ENCODE assay signal across 26 cellular contexts in genomic region chr3:128083396-128083795, GRCh38. TPM values are rescaled to one million over a fixed set of nuclear protein-coding genes. Genes with fewer than 3 reads are reported as not detected.
DNase-seq lines count a peak whose midpoint lies in the region; ATAC-seq and TF ChIP-seq lines count a peak whose summit lies in the region.
"Had no signal": no experiment of that assay in that cellular context is flagged by ENCODE, and none has a peak within 500 bp of the region (broad histone marks: within the 10 kb centered on the region; RNA-seq: fewer than 3 reads in every experiment).

No MANE protein-coding gene starts in this region.

- H3K27me3 ChIP-seq in IMR-90 (ENCODE audit: control insufficient read depth, insufficient read depth, low read length) (no peaks in the 10 kb centered on the region), mesenchymal stem cell (ENCODE audit: control insufficient read depth in 1 of 2, insufficient read depth in 1 of 2, low read length in 2 of 2) (no peaks in the 10 kb centered on the region), stomach (no peaks in the 10 kb centered on the region), aorta (ENCODE audit: control insufficient read depth in 1 of 2, insufficient read depth in 2 of 2, low read length in 1 of 2) (no peaks in the 10 kb centered on the region)
- H3K27me3 ChIP-seq: breast epithelium, foreskin keratinocyte had no signal

- no peak for TF ChIP-seq RAD21 in IMR-90 (IDR thresholded peaks at IDR 0.05; ENCODE audit: low read length)

- DNase-seq in IMR-90 (no peak), Right ventricle myocardium superior (no peak), mesenchymal stem cell (no peak), stomach (no peak), SW480 (ENCODE audit: low spot score) (no peak), aorta (no peak)
- no peak for DNase-seq in stimulated activated naive B cell treated with anti-CD40 and anti-IgM and Interleukin-4, amounts not matched to agents 10 μg/mL and 1 μg/mL and 100 μg/mL, for 72 hours
- DNase-seq in activated naive CD4-positive, alpha-beta T cell treated with anti-CD3 and anti-CD28 coated beads, Interleukin-2, amount 50 U/mL, for 16 hours: no peak
- DNase-seq: activated naive CD4-positive, alpha-beta T cell treated with anti-CD3 and anti-CD28 coated beads for 36 hours; amniotic stem cell; effector memory CD4-positive, alpha-beta T cell; foreskin keratinocyte; immature natural killer cell; NCI-H1694 treated with DMSO at 0.1 percent for 48 hours; NCI-H2171 treated with DMSO at 0.1 percent for 48 hours; NCI-H524; nephron progenitor cell; posterior cingulate gyrus; SHP77; stimulated activated CD4-positive, alpha-beta T cell treated with anti-CD3 and anti-CD28 coated beads, Interleukin-15, amount 100 ng/mL, for 24 hours; stimulated activated naive CD4-positive, alpha-beta T cell treated with Interleukin-2 at 50 U/mL for 16 hours; T-helper 9 cell had no signal

- TF ChIP-seq POLR2A in IMR-90 (IDR thresholded peaks at IDR 0.05; ENCODE audit: low read depth, low read length) (no peak), stomach (IDR thresholded peaks at IDR 0.05) (no peak)

- H3K4me3 ChIP-seq in IMR-90 (ENCODE audit: insufficient read depth, low read depth, low read length) (no peak overlapping the region), mesenchymal stem cell (ENCODE audit: insufficient read depth in 1 of 2, low read depth in 1 of 2, low read length in 2 of 2) (no peak overlapping the region), stomach (no peak overlapping the region), aorta (ENCODE audit: low read length in 2 of 2) (no peak overlapping the region)
- H3K4me3 ChIP-seq: breast epithelium, GM12878, thoracic aorta had no signal

- no peak overlapping the region for H3K27ac Mint-ChIP-seq in stimulated activated naive B cell treated with anti-CD40 and anti-IgM and Interleukin-4, amounts not matched to agents 10 μg/mL and 1 μg/mL and 100 μg/mL, for 72 hours
- H3K27ac Mint-ChIP-seq: activated naive CD4-positive, alpha-beta T cell treated with anti-CD3 and anti-CD28 coated beads for 36 hours; immature natural killer cell; nephron progenitor cell had no signal

- peak overlapping the region; percentile 44 for H2AK9ac ChIP-seq in IMR-90 (replicated peaks; ENCODE audit: low read depth, low read length, poor library complexity)

- in situ Hi-C loops in IMR-90 (cut with MboI; ENCODE audit: low sequenced_read_pairs): no loop called here

- H3K9me3 Mint-ChIP-seq in stimulated activated naive B cell treated with anti-CD40 and anti-IgM and Interleukin-4, amounts not matched to agents 10 μg/mL and 1 μg/mL and 100 μg/mL, for 72 hours: no peaks in the 10 kb centered on the region
- H3K9me3 Mint-ChIP-seq: activated naive CD4-positive, alpha-beta T cell treated with anti-CD3 and anti-CD28 coated beads for 36 hours; immature natural killer cell; nephron progenitor cell had no signal

- H3K79me1 ChIP-seq in IMR-90 (ENCODE audit: low read depth in 1 of 2, low read length in 2 of 2) (peaks cover 0 to 55% of the 10 kb centered on the region in 2 experiments; a peak in 2 of 4 replicates), mesenchymal stem cell (replicated peaks; ENCODE audit: low read length, poor library complexity, severe bottlenecking) (peaks cover 9% of the 10 kb centered on the region)

- no peak overlapping the region for H2BK15ac ChIP-seq in IMR-90 (ENCODE audit: low read depth, low read length)
- H2BK15ac ChIP-seq in mesenchymal stem cell (ENCODE audit: low read depth, poor library complexity, severe bottlenecking): no peak overlapping the region

- H3K4me1 ChIP-seq in IMR-90 (ENCODE audit: control insufficient read depth, insufficient read depth, low read length) (peaks cover 29% of the 10 kb centered on the region), mesenchymal stem cell (ENCODE audit: control insufficient read depth, insufficient read depth, low read depth, low read length) (peaks cover 36% of the 10 kb centered on the region), stomach (peaks cover 38 to 54% (median 48%) of the 10 kb centered on the region in 4 donors), aorta (ENCODE audit: control insufficient read depth in 1 of 2, insufficient read depth in 2 of 2, low read length in 2 of 2) (peaks cover 0 to 3% of the 10 kb centered on the region in 2 donors)
- H3K4me1 ChIP-seq: breast epithelium, foreskin keratinocyte had no signal

- ATAC-seq in IMR-90 (ENCODE audit: low read depth) (no peak), Right ventricle myocardium superior (ENCODE audit: poor library complexity) (peak; percentile 4), aorta (ENCODE audit: low FRiP score) (no peak)
- ATAC-seq in stimulated activated naive B cell treated with anti-CD40 and anti-IgM and Interleukin-4, amounts not matched to agents 10 μg/mL and 1 μg/mL and 100 μg/mL, for 72 hours (replicated peaks): no peak
- ATAC-seq: esophagus mucosa, foreskin keratinocyte, GM12878 had no signal

- no peak overlapping the region for H3K14ac ChIP-seq in IMR-90 (replicated peaks; ENCODE audit: low read depth, low read length)
- H3K14ac ChIP-seq in mesenchymal stem cell (ENCODE audit: low read length in 2 of 2): no peak overlapping the region

- H2AFZ ChIP-seq in IMR-90 (replicated peaks; ENCODE audit: low read length, poor library complexity) (no peak overlapping the region), mesenchymal stem cell (ENCODE audit: low read depth, low read length) (no peak overlapping the region)

- H3K9me3 ChIP-seq in IMR-90 (ENCODE audit: control insufficient read depth, insufficient read depth, low read length) (no peaks in the 10 kb centered on the region), mesenchymal stem cell (ENCODE audit: control insufficient read depth, low read length) (no peaks in the 10 kb centered on the region), stomach (no peaks in the 10 kb centered on the region), aorta (ENCODE audit: control insufficient read depth, low read length) (no peaks in the 10 kb centered on the region)
- H3K9me3 ChIP-seq: breast epithelium, thoracic aorta had no signal

- BruUV-seq in IMR-90 (replicated peaks; lab: Mats Ljungman, UMichigan): no TSS peak

- peaks cover 16% of the 10 kb centered on the region for H4K20me1 ChIP-seq in IMR-90 (ENCODE audit: insufficient read depth, low read length)

- TF ChIP-seq CTCF in IMR-90 (conservative IDR thresholded peaks at IDR 0.05; ENCODE audit: low read depth, low read length) (no peak), stomach (IDR thresholded peaks at IDR 0.05) (no peak)

- H3K23ac ChIP-seq in IMR-90 (ENCODE audit: low read depth, low read length): no peak overlapping the region
- H3K23ac ChIP-seq in mesenchymal stem cell (ENCODE audit: low read length in 2 of 2): no peak overlapping the region

- H2AK5ac ChIP-seq in IMR-90 (ENCODE audit: low read depth, low read length) (peak overlapping the region; percentile 33; the same call in 1 of the 2 replicates), mesenchymal stem cell (ENCODE audit: low read length, severe bottlenecking) (peak overlapping the region; percentile 62)

- 85% methylated on average over 5 of the region's 10 CpGs; no CpG with 5 or more reads in 1 of the 2 experiments for WGBS in IMR-90 (ENCODE audit: extremely low coverage in 2 of 2, insufficient read length in 1 of 2), 2 experiments
- WGBS in mesenchymal stem cell: 83% methylated on average over 10 of the region's 10 CpGs
- WGBS in stomach, 5 donors: 67 to 81% (median 73%) methylated on average over 5 to 10 of the region's 10 CpGs
- WGBS in aorta, 2 donors: 57% methylated on average over 10 of the region's 10 CpGs

- H3K36me3 ChIP-seq in IMR-90 (ENCODE audit: control insufficient read depth, insufficient read depth, low read length): peaks cover 16% of the 10 kb centered on the region
- H3K36me3 ChIP-seq in mesenchymal stem cell (ENCODE audit: control insufficient read depth in 1 of 2, insufficient read depth in 2 of 2, low read depth in 1 of 2, low read length in 2 of 2): peaks cover 45 to 49% of the 10 kb centered on the region in 2 experiments
- peaks cover 0 to 75% (median 54%) of the 10 kb centered on the region in 4 donors for H3K36me3 ChIP-seq in stomach
- H3K36me3 ChIP-seq in aorta (ENCODE audit: control insufficient read depth in 1 of 2, insufficient read depth in 2 of 2, low read length in 1 of 2): peaks cover 0 to 4% of the 10 kb centered on the region in 2 donors
- H3K36me3 ChIP-seq: breast epithelium had no signal

- no peak overlapping the region for H3K4me3 Mint-ChIP-seq in stimulated activated naive B cell treated with anti-CD40 and anti-IgM and Interleukin-4, amounts not matched to agents 10 μg/mL and 1 μg/mL and 100 μg/mL, for 72 hours
- H3K4me3 Mint-ChIP-seq: activated naive CD4-positive, alpha-beta T cell treated with anti-CD3 and anti-CD28 coated beads for 36 hours; immature natural killer cell; nephron progenitor cell had no signal

- H4K91ac ChIP-seq in IMR-90 (ENCODE audit: insufficient read depth, low read depth, low read length): peak overlapping the region; percentile 2; the same call in 1 of the 2 replicates
- H4K91ac ChIP-seq in mesenchymal stem cell (ENCODE audit: low read length): peak overlapping the region; percentile 22

- intact Hi-C loops in IMR-90 (cut with micrococcal nuclease): no loop called here
- intact Hi-C loops in Right ventricle myocardium superior (cut with DNase I): no loop called here
- intact Hi-C loops in stomach (cut with DNase I; ENCODE audit: low total_unique reads): no loop called here
- intact Hi-C loops in aorta (cut with DNase I): no loop called here

- POLR2A ChIA-PET in IMR-90 (lab: Charles Lee; ENCODE audit: unreplicated experiment): no interaction called here

- H3K18ac ChIP-seq in IMR-90 (ENCODE audit: low read depth, low read length): no peak overlapping the region
- peak overlapping the region in 1 of 2 experiments; percentile 21 for H3K18ac ChIP-seq in mesenchymal stem cell (ENCODE audit: low read depth in 1 of 2, low read length in 2 of 2)

- H3K4me2 ChIP-seq in IMR-90 (ENCODE audit: low read depth, low read length) (no peak overlapping the region), mesenchymal stem cell (ENCODE audit: low read length, poor library complexity, severe bottlenecking) (no peak overlapping the region)

- peaks cover 60 to 79% of the 10 kb centered on the region in 2 donors for H3K36me3 Mint-ChIP-seq in stimulated activated naive B cell treated with anti-CD40 and anti-IgM and Interleukin-4, amounts not matched to agents 10 μg/mL and 1 μg/mL and 100 μg/mL, for 72 hours

- H2BK120ac ChIP-seq in IMR-90 (ENCODE audit: low read depth, low read length) (peak overlapping the region; percentile 28; the same call in 1 of the 2 replicates), mesenchymal stem cell (ENCODE audit: low read depth, low read length) (no peak overlapping the region)

- CTCF ChIA-PET in IMR-90 (lab: Yijun Ruan, JAX): interaction anchor here (1.2 kb wide), 1 partner anchor 10 kb away, joined by 3 read pairs; no protein-coding TSS in a partner anchor

- no peaks in the 10 kb centered on the region for H3K27me3 Mint-ChIP-seq in stimulated activated naive B cell treated with anti-CD40 and anti-IgM and Interleukin-4, amounts not matched to agents 10 μg/mL and 1 μg/mL and 100 μg/mL, for 72 hours

- no peak for TF ChIP-seq EP300 in stomach (IDR thresholded peaks at IDR 0.05)

- H2BK5ac ChIP-seq in IMR-90 (ENCODE audit: low read depth, low read length, poor library complexity, severe bottlenecking) (no peak overlapping the region), mesenchymal stem cell (ENCODE audit: low read depth, low read length, poor library complexity, severe bottlenecking) (no peak overlapping the region)

- H3K56ac ChIP-seq in IMR-90 (ENCODE audit: extremely low read depth, insufficient read depth, low read length): no peak overlapping the region

- H2BK12ac ChIP-seq in mesenchymal stem cell (ENCODE audit: low read length in 2 of 2): peak overlapping the region in 1 of 2 experiments; percentile 48

- dilution Hi-C loops in IMR-90 (cut with HindIII; ENCODE audit: low sequenced_read_pairs, unreplicated experiment): no loop called here

- peak overlapping the region; percentile 12; the same call in 1 of the 2 replicates for H3K4ac ChIP-seq in IMR-90 (ENCODE audit: low read depth, low read length)
- no peak overlapping the region for H3K4ac ChIP-seq in mesenchymal stem cell (ENCODE audit: low read depth in 1 of 2, low read length in 2 of 2)

- H3K27ac ChIP-seq in IMR-90 (ENCODE audit: insufficient read depth, low read length) (no peak overlapping the region), mesenchymal stem cell (ENCODE audit: low read length, poor library complexity, severe bottlenecking) (no peak overlapping the region), stomach (peak overlapping the region in 3 of 5 donors; percentile 51 to 72 (median 66)), aorta (ENCODE audit: low read depth in 1 of 2, low read length in 2 of 2) (no peak overlapping the region)
- H3K27ac ChIP-seq: breast epithelium, foreskin keratinocyte, thoracic aorta had no signal

- no peak overlapping the region for H4K5ac ChIP-seq in IMR-90 (ENCODE audit: low read depth, low read length)

- no peaks in the 10 kb centered on the region for H3K4me1 Mint-ChIP-seq in stimulated activated naive B cell treated with anti-CD40 and anti-IgM and Interleukin-4, amounts not matched to agents 10 μg/mL and 1 μg/mL and 100 μg/mL, for 72 hours
- H3K4me1 Mint-ChIP-seq: immature natural killer cell had no signal

- H4K8ac ChIP-seq in IMR-90 (ENCODE audit: low read depth in 2 of 2, low read length in 2 of 2) (no peak overlapping the region), mesenchymal stem cell (ENCODE audit: low read length) (no peak overlapping the region)

- H3K9ac ChIP-seq in IMR-90 (ENCODE audit: low read depth, low read length) (no peak overlapping the region), mesenchymal stem cell (ENCODE audit: low read length) (no peak overlapping the region)

- H3K9me1 ChIP-seq in IMR-90 (ENCODE audit: insufficient read depth, low read length): peaks cover 35% of the 10 kb centered on the region

- H2BK20ac ChIP-seq in IMR-90 (ENCODE audit: low read depth, low read length): no peak overlapping the region

RNA-seq across cellular contexts. Expression of gene SEC61A1, which starts 31.2 kb away (rescaled TPM):
- total RNA-seq in IMR-90 (2012; rRNA removed): 478 and 487 TPM in 2 replicates
- 347 and 377 TPM in 2 replicates for polyA plus RNA-seq in IMR-90 (2012; rRNA removed)
- polyA plus RNA-seq in IMR-90 (2012; cell fraction: cytosol; rRNA removed): 212 and 332 TPM in 2 replicates
- polyA plus RNA-seq in IMR-90 (2012; cell fraction: nucleus; rRNA removed; ENCODE audit: low replicate concordance): 308 and 317 TPM in 2 replicates
- total RNA-seq in Right ventricle myocardium superior: 54.7 TPM
- 327 TPM for polyA plus RNA-seq in mesenchymal stem cell (2013, experiment 1 of 2)
- polyA plus RNA-seq in mesenchymal stem cell (2013, experiment 2 of 2): 323 TPM
- total RNA-seq in stomach: 100 to 1,000 TPM in 3 of 5 donors, 10 to 100 TPM in 2; 36.8 to 200 (median 143) TPM
- 10 to 100 TPM; 42.3 to 87.1 (median 74.2) TPM for polyA plus RNA-seq in stomach
- total RNA-seq in aorta: 100 to 1,000 TPM; 156 to 172 TPM
- 100 to 1,000 TPM in 1 of 2 donors, 10 to 100 TPM in 1; 33.6 to 127 TPM for polyA plus RNA-seq in aorta

RNA-seq across cellular contexts. Expression of gene RUVBL1, which starts 40.2 kb away (rescaled TPM):
- total RNA-seq in IMR-90 (2012; rRNA removed): 83.3 and 99.2 TPM in 2 replicates
- 68.7 and 75.2 TPM in 2 replicates for polyA plus RNA-seq in IMR-90 (2012; rRNA removed)
- 43.0 and 49.3 TPM in 2 replicates for polyA plus RNA-seq in IMR-90 (2012; cell fraction: cytosol; rRNA removed)
- 21.0 and 28.8 TPM in 2 replicates for polyA plus RNA-seq in IMR-90 (2012; cell fraction: nucleus; rRNA removed; ENCODE audit: low replicate concordance)
- 21.0 TPM for total RNA-seq in Right ventricle myocardium superior
- polyA plus RNA-seq in mesenchymal stem cell (2013, experiment 1 of 2): 22.4 TPM
- 22.3 TPM for polyA plus RNA-seq in mesenchymal stem cell (2013, experiment 2 of 2)
- total RNA-seq in stomach: 10 to 100 TPM in 2 of 5 donors, 1 to 10 TPM in 2, not detected in 1; 3.5 to 26.4 (median 9.2) TPM
- polyA plus RNA-seq in stomach: 10 to 100 TPM; 12.7 to 17.8 (median 14.6) TPM
- 10 to 100 TPM; 15.4 to 17.5 TPM for total RNA-seq in aorta
- 10 to 100 TPM; 12.3 to 18.5 TPM for polyA plus RNA-seq in aorta

Comparison
In these comparisons a context has a peak if more than half of its experiments do, and no peak if none do; other contexts are left out.
1. H3K27ac ChIP-seq: peak in stomach (3 of 5); none in IMR-90 (single experiment), mesenchymal stem cell (single experiment) and aorta (0 of 2).